ENCODE assay signal across 12 cellular contexts in genomic region chr6:137492771-137493217, GRCh38. TPM values are rescaled to one million over a fixed set of nuclear protein-coding genes. Genes with fewer than 3 reads are reported as not detected.
DNase-seq lines count a peak whose midpoint lies in the region; ATAC-seq and TF ChIP-seq lines count a peak whose summit lies in the region.
"Had no signal": no experiment of that assay in that cellular context is flagged by ENCODE, and none has a peak within 500 bp of the region (broad histone marks: within the 10 kb centered on the region; RNA-seq: fewer than 3 reads in every experiment).

No MANE protein-coding gene starts in this region.

- intact Hi-C loops in activated CD8-positive, alpha-beta T cell treated with anti-CD3 and anti-CD28 coated beads for 36 hours (cut with micrococcal nuclease): no loop called here
- intact Hi-C loops in stomach (cut with DNase I; ENCODE audit: low total_unique reads) (no loop called here), aorta (cut with DNase I) (no loop called here)

- DNase-seq in activated T-cell treated with anti-CD3 and anti-CD28 coated beads, Interleukin-2, amount 50 U/mL, for 72 hours: peak in 1 of 2 donors; percentile 4
- no peak for DNase-seq in activated T-cell treated with anti-CD3 and anti-CD28 coated beads, Interleukin-2, amount 50 U/mL, for 4 hours
- no peak for DNase-seq in activated CD8-positive, alpha-beta T cell treated with anti-CD3 and anti-CD28 coated beads for 36 hours
- no peak for DNase-seq in stomach
- DNase-seq in cerebellar cortex (ENCODE audit: low spot score): no peak
- DNase-seq in aorta: no peak
- DNase-seq in 8988T: no peak
- DNase-seq: trophoblast cell had no signal

- peak overlapping the region; percentile 79 to 85 for H3K4me3 Mint-ChIP-seq in activated T-cell treated with anti-CD3 and anti-CD28 coated beads, Interleukin-2, amount 50 U/mL, for 72 hours
- no peak overlapping the region for H3K4me3 Mint-ChIP-seq in activated T-cell treated with anti-CD3 and anti-CD28 coated beads, Interleukin-2, amount 50 U/mL, for 4 hours
- peak overlapping the region; percentile 31 for H3K4me3 Mint-ChIP-seq in activated CD8-positive, alpha-beta T cell treated with anti-CD3 and anti-CD28 coated beads for 36 hours

- peaks cover 97% of the 10 kb centered on the region for H3K27me3 Mint-ChIP-seq in activated T-cell treated with anti-CD3 and anti-CD28 coated beads, Interleukin-2, amount 50 U/mL, for 72 hours (ENCODE audit: low read depth)
- peaks cover 95% of the 10 kb centered on the region for H3K27me3 Mint-ChIP-seq in activated T-cell treated with anti-CD3 and anti-CD28 coated beads, Interleukin-2, amount 50 U/mL, for 4 hours (ENCODE audit: low read depth)
- H3K27me3 Mint-ChIP-seq in activated CD8-positive, alpha-beta T cell treated with anti-CD3 and anti-CD28 coated beads for 36 hours: peaks cover 90% of the 10 kb centered on the region

- H3K27me3 ChIP-seq in stomach (peaks cover 51 to 100% (median 99%) of the 10 kb centered on the region in 3 donors), aorta (ENCODE audit: control insufficient read depth in 1 of 2, insufficient read depth in 2 of 2, low read length in 1 of 2) (peaks cover 0 to 4% of the 10 kb centered on the region in 2 donors)

- TF ChIP-seq EP300 in stomach (IDR thresholded peaks at IDR 0.05): no peak

- no peak for ATAC-seq in activated T-cell treated with anti-CD3 and anti-CD28 coated beads, Interleukin-2, amount 50 U/mL, for 72 hours (replicated peaks in 1 of 2)
- ATAC-seq in activated T-cell treated with anti-CD3 and anti-CD28 coated beads, Interleukin-2, amount 50 U/mL, for 4 hours: no peak
- no peak for ATAC-seq in activated CD8-positive, alpha-beta T cell treated with anti-CD3 and anti-CD28 coated beads for 36 hours
- no peak for ATAC-seq in aorta (ENCODE audit: low FRiP score)
- ATAC-seq: K562 had no signal

- peak overlapping the region; percentile 67; the same call in 1 of the 2 replicates for H3K4me3 ChIP-seq in iPS-18c (ENCODE audit: insufficient read depth, low read depth, low read length)
- H3K4me3 ChIP-seq in stomach: peak overlapping the region in 3 of 4 donors; percentile 5 to 39 (median 8)
- H3K4me3 ChIP-seq in aorta (ENCODE audit: low read length in 2 of 2): no peak overlapping the region
- H3K4me3 ChIP-seq: K562 had no signal

- H3K9me3 Mint-ChIP-seq in activated T-cell treated with anti-CD3 and anti-CD28 coated beads, Interleukin-2, amount 50 U/mL, for 72 hours: no peaks in the 10 kb centered on the region
- H3K9me3 Mint-ChIP-seq in activated T-cell treated with anti-CD3 and anti-CD28 coated beads, Interleukin-2, amount 50 U/mL, for 4 hours: no peaks in the 10 kb centered on the region
- no peaks in the 10 kb centered on the region for H3K9me3 Mint-ChIP-seq in activated CD8-positive, alpha-beta T cell treated with anti-CD3 and anti-CD28 coated beads for 36 hours

- H3K27ac ChIP-seq in stomach (no peak overlapping the region), aorta (ENCODE audit: low read depth in 1 of 2, low read length in 2 of 2) (no peak overlapping the region)
- H3K27ac ChIP-seq: parathyroid adenoma had no signal

- CTCF ChIA-PET in activated CD8-positive, alpha-beta T cell treated with anti-CD3 and anti-CD28 coated beads for 36 hours (lab: Charles Lee): interaction anchor here (3.0 kb wide), 1 partner anchor 96 kb away, joined by 10 read pairs; no protein-coding TSS in a partner anchor

- peaks cover 0 to 2% of the 10 kb centered on the region in 2 donors for H3K36me3 Mint-ChIP-seq in activated T-cell treated with anti-CD3 and anti-CD28 coated beads, Interleukin-2, amount 50 U/mL, for 72 hours (ENCODE audit: insufficient read depth in 2 of 2)
- no peaks in the 10 kb centered on the region for H3K36me3 Mint-ChIP-seq in activated T-cell treated with anti-CD3 and anti-CD28 coated beads, Interleukin-2, amount 50 U/mL, for 4 hours (ENCODE audit: insufficient read depth)
- no peaks in the 10 kb centered on the region for H3K36me3 Mint-ChIP-seq in activated CD8-positive, alpha-beta T cell treated with anti-CD3 and anti-CD28 coated beads for 36 hours (ENCODE audit: low read depth)

- no peaks in the 10 kb centered on the region for H3K36me3 ChIP-seq in stomach
- no peaks in the 10 kb centered on the region for H3K36me3 ChIP-seq in aorta (ENCODE audit: control insufficient read depth in 1 of 2, insufficient read depth in 2 of 2, low read length in 1 of 2)

- WGBS in stomach, 5 donors: 8 to 13% (median 11%) methylated on average over 14 of the region's 14 CpGs
- WGBS in aorta, 2 donors: 10 to 14% methylated on average over 14 of the region's 14 CpGs

- no peak overlapping the region for H3K27ac Mint-ChIP-seq in activated T-cell treated with anti-CD3 and anti-CD28 coated beads, Interleukin-2, amount 50 U/mL, for 72 hours
- no peak overlapping the region for H3K27ac Mint-ChIP-seq in activated CD8-positive, alpha-beta T cell treated with anti-CD3 and anti-CD28 coated beads for 36 hours

- H3K9me3 ChIP-seq in iPS-18c (ENCODE audit: control insufficient read depth, insufficient read depth, low read length) (peaks cover 2% of the 10 kb centered on the region), stomach (peaks cover 0 to 16% (median 0%) of the 10 kb centered on the region in 4 donors), aorta (ENCODE audit: control insufficient read depth, low read length) (no peaks in the 10 kb centered on the region)

- TF ChIP-seq POLR2A in stomach (IDR thresholded peaks at IDR 0.05): no peak

- TF ChIP-seq CTCF in activated CD8-positive, alpha-beta T cell treated with anti-CD3 and anti-CD28 coated beads for 36 hours (IDR thresholded peaks at IDR 0.05): no peak
- TF ChIP-seq CTCF in stomach (IDR thresholded peaks at IDR 0.05): no peak

- peaks cover 88% of the 10 kb centered on the region for H3K4me1 Mint-ChIP-seq in activated T-cell treated with anti-CD3 and anti-CD28 coated beads, Interleukin-2, amount 50 U/mL, for 72 hours (ENCODE audit: low read depth)
- H3K4me1 Mint-ChIP-seq in activated T-cell treated with anti-CD3 and anti-CD28 coated beads, Interleukin-2, amount 50 U/mL, for 4 hours (ENCODE audit: low read depth): peaks cover 51% of the 10 kb centered on the region
- peaks cover 64% of the 10 kb centered on the region for H3K4me1 Mint-ChIP-seq in activated CD8-positive, alpha-beta T cell treated with anti-CD3 and anti-CD28 coated beads for 36 hours (ENCODE audit: low read depth)

- H3K4me1 ChIP-seq in stomach (peaks cover 35 to 76% (median 60%) of the 10 kb centered on the region in 4 donors), aorta (ENCODE audit: control insufficient read depth in 1 of 2, insufficient read depth in 2 of 2, low read length in 2 of 2) (no peaks in the 10 kb centered on the region)
- H3K4me1 ChIP-seq: parathyroid adenoma had no signal

- POLR2A ChIA-PET in activated CD8-positive, alpha-beta T cell treated with anti-CD3 and anti-CD28 coated beads for 36 hours (lab: Charles Lee): interaction anchor here (1.4 kb wide), 1 partner anchor 22 kb away, joined by 3 read pairs; no protein-coding TSS in a partner anchor

RNA-seq across cellular contexts. Expression of gene OLIG3, which starts 1.4 kb away (rescaled TPM):
- total RNA-seq in activated T-cell treated with anti-CD3 and anti-CD28 coated beads, Interleukin-2, amount 50 U/mL, for 72 hours: under 1 TPM; 0.35 to 0.41 TPM
- not detected for total RNA-seq in activated T-cell treated with anti-CD3 and anti-CD28 coated beads, Interleukin-2, amount 50 U/mL, for 4 hours
- under 1 TPM; 0.61 to 0.67 TPM for total RNA-seq in activated CD8-positive, alpha-beta T cell treated with anti-CD3 and anti-CD28 coated beads for 36 hours
- total RNA-seq in stomach (not detected), aorta (not detected)
- polyA plus RNA-seq in stomach (not detected), aorta (not detected)
- total RNA-seq: K562, mesenteric fat pad had no signal
- polyA plus RNA-seq: K562 had no signal

Comparison
In these comparisons a context has a peak if more than half of its experiments do, and no peak if none do; other contexts are left out.
1. H3K4me3 ChIP-seq: peak in iPS-18c (single experiment) and stomach (3 of 4); none in aorta (0 of 2).